In genomic region chr10:30974355-30974754, GRCh38 we compare ENCODE assay signal across 26 cellular contexts. TPM values are rescaled to one million over a fixed set of nuclear protein-coding genes. Genes with fewer than 3 reads are reported as not detected.
DNase-seq lines count a peak whose midpoint lies in the region; ATAC-seq and TF ChIP-seq lines count a peak whose summit lies in the region.
"Had no signal": no experiment of that assay in that cellular context is flagged by ENCODE, and none has a peak within 500 bp of the region (broad histone marks: within the 10 kb centered on the region; RNA-seq: fewer than 3 reads in every experiment).

No MANE protein-coding gene starts in this region.

- H3K4me1 ChIP-seq in adipocyte (ENCODE audit: control insufficient read depth, insufficient read depth, low read length) (peaks cover 57% of the 10 kb centered on the region), gastroesophageal sphincter (peaks cover 7 to 48% (median 11%) of the 10 kb centered on the region in 3 donors), skeletal muscle tissue (ENCODE audit: control insufficient read depth in 3 of 3, insufficient read depth in 3 of 3, low read length in 3 of 3) (peaks cover 20 to 31% (median 27%) of the 10 kb centered on the region in 3 donors), endodermal cell (ENCODE audit: control insufficient read depth, insufficient read depth, low read length) (no peaks in the 10 kb centered on the region)

- no peak for TF ChIP-seq EP300 in gastroesophageal sphincter (IDR thresholded peaks at IDR 0.05)

- H3K27ac ChIP-seq in gastroesophageal sphincter: peak overlapping the region in 3 of 4 donors; percentile 7 to 53 (median 43)
- H3K27ac ChIP-seq in skeletal muscle tissue (ENCODE audit: low read depth, low read length): peak overlapping the region; percentile 40
- no peak overlapping the region for H3K27ac ChIP-seq in endodermal cell (ENCODE audit: low read depth, low read length)
- H3K27ac ChIP-seq: SK-N-MC had no signal

- intact Hi-C loops in CD14-positive monocyte (cut with micrococcal nuclease): no loop called here
- intact Hi-C loops in activated T-helper 1 cell treated with anti-CD3 and anti-CD28 coated beads, Interleukin-12 subunit alpha, Interleukin-12 subunit beta, Interleukin-2, Interleukin-4 antibody, amounts not matched to agents 30 ng/mL and 10 ng/mL and 1 ng/mL, durations not matched to agents 14 hours and 24 hours and 36 hours (cut with micrococcal nuclease): no loop called here

- H3K9ac ChIP-seq in adipocyte (ENCODE audit: low read length) (peak overlapping the region; percentile 75), skeletal muscle tissue (ENCODE audit: low read depth in 1 of 3, low read length in 3 of 3) (peak overlapping the region in 1 of 3 donors; percentile 15), endodermal cell (ENCODE audit: extremely low read depth, low read length, poor library complexity, severe bottlenecking) (no peak overlapping the region)

- H3K9me3 ChIP-seq in adipocyte (ENCODE audit: control insufficient read depth, low read length) (peaks cover 8% of the 10 kb centered on the region), gastroesophageal sphincter (no peaks in the 10 kb centered on the region), skeletal muscle tissue (ENCODE audit: control insufficient read depth in 3 of 3, low read length in 3 of 3) (no peaks in the 10 kb centered on the region), endodermal cell (ENCODE audit: control insufficient read depth, low read length) (no peaks in the 10 kb centered on the region)

- H3K36me3 Mint-ChIP-seq in CD14-positive monocyte (peaks cover 29 to 44% of the 10 kb centered on the region in 2 donors), endodermal cell (ENCODE audit: low read depth) (no peaks in the 10 kb centered on the region)
- no peaks in the 10 kb centered on the region for H3K36me3 Mint-ChIP-seq in activated T-helper 1 cell treated with anti-CD3 and anti-CD28 coated beads, Interleukin-12 subunit alpha, Interleukin-12 subunit beta, Interleukin-2, Interleukin-4 antibody, amounts not matched to agents 30 ng/mL and 10 ng/mL and 1 ng/mL, durations not matched to agents 14 hours and 24 hours and 36 hours (ENCODE audit: low read depth)
- H3K36me3 Mint-ChIP-seq: type B pancreatic cell had no signal

- peaks cover 17% of the 10 kb centered on the region for H3K4me1 Mint-ChIP-seq in CD14-positive monocyte
- H3K4me1 Mint-ChIP-seq in activated T-helper 1 cell treated with anti-CD3 and anti-CD28 coated beads, Interleukin-12 subunit alpha, Interleukin-12 subunit beta, Interleukin-2, Interleukin-4 antibody, amounts not matched to agents 30 ng/mL and 10 ng/mL and 1 ng/mL, durations not matched to agents 14 hours and 24 hours and 36 hours (ENCODE audit: low read depth): peaks cover 6% of the 10 kb centered on the region
- H3K4me1 Mint-ChIP-seq in endodermal cell: no peaks in the 10 kb centered on the region
- H3K4me1 Mint-ChIP-seq: B cell; CD8-positive, alpha-beta memory T cell had no signal

- DNase-seq in CD14-positive monocyte (ENCODE audit: low spot score) (no peak), adipocyte (ENCODE audit: low read depth) (peak; percentile 21), NCI-H1417 (lab: John Stamatoyannopoulos, UW) (no peak), NCI-H82 (lab: John Stamatoyannopoulos, UW) (no peak), endodermal cell (no peak)
- no peak for DNase-seq in activated T-helper 1 cell treated with anti-CD3 and anti-CD28 coated beads, Interleukin-12 subunit alpha, Interleukin-12 subunit beta, Interleukin-2, Interleukin-4 antibody, amounts not matched to agents 30 ng/mL and 10 ng/mL and 1 ng/mL, durations not matched to agents 14 hours and 24 hours and 36 hours (ENCODE audit: low spot score)
- DNase-seq: activated CD8-positive, alpha-beta T cell treated with anti-CD3 and anti-CD28 coated beads for 36 hours; CD8-positive, alpha-beta memory T cell; DMS53; left cardiac atrium; mesenchymal stem cell; NCI-H2081; NCI-H2227 treated with DMSO at 0.1 percent for 48 hours; NCI-H748 treated with DMSO at 0.1 percent for 48 hours; RPMI8226; small intestine; stomach had no signal

- no peaks in the 10 kb centered on the region for H3K27me3 ChIP-seq in adipocyte (replicated peaks; ENCODE audit: control insufficient read depth, insufficient read depth, low read length)
- H3K27me3 ChIP-seq in gastroesophageal sphincter: no peaks in the 10 kb centered on the region
- H3K27me3 ChIP-seq in skeletal muscle tissue (ENCODE audit: control insufficient read depth in 3 of 3, insufficient read depth in 3 of 3, low read length in 3 of 3): no peaks in the 10 kb centered on the region
- H3K27me3 ChIP-seq in endodermal cell (ENCODE audit: control insufficient read depth, insufficient read depth, low read length, poor library complexity, severe bottlenecking): no peaks in the 10 kb centered on the region
- H3K27me3 ChIP-seq: stomach had no signal

- TF ChIP-seq CTCF in CD14-positive monocyte (IDR thresholded peaks at IDR 0.05): no peak
- no peak for TF ChIP-seq CTCF in gastroesophageal sphincter (IDR thresholded peaks at IDR 0.05)
- no peak for TF ChIP-seq CTCF in endodermal cell (conservative IDR thresholded peaks at IDR 0.05)

- peaks cover 0 to 3% (median 2%) of the 10 kb centered on the region in 7 donors for H3K9me3 Mint-ChIP-seq in CD14-positive monocyte
- peaks cover 5% of the 10 kb centered on the region for H3K9me3 Mint-ChIP-seq in activated T-helper 1 cell treated with anti-CD3 and anti-CD28 coated beads, Interleukin-12 subunit alpha, Interleukin-12 subunit beta, Interleukin-2, Interleukin-4 antibody, amounts not matched to agents 30 ng/mL and 10 ng/mL and 1 ng/mL, durations not matched to agents 14 hours and 24 hours and 36 hours
- peaks cover 5% of the 10 kb centered on the region for H3K9me3 Mint-ChIP-seq in endodermal cell
- H3K9me3 Mint-ChIP-seq: activated CD8-positive, alpha-beta T cell treated with anti-CD3 and anti-CD28 coated beads for 36 hours; activated naive CD4-positive, alpha-beta T cell treated with anti-CD3 and anti-CD28 coated beads, Interleukin-2, amount 50 U/mL, for 24 hours; CD8-positive, alpha-beta memory T cell; type B pancreatic cell had no signal

- H3K4me3 Mint-ChIP-seq in CD14-positive monocyte (no peak overlapping the region), endodermal cell (no peak overlapping the region)
- no peak overlapping the region for H3K4me3 Mint-ChIP-seq in activated T-helper 1 cell treated with anti-CD3 and anti-CD28 coated beads, Interleukin-12 subunit alpha, Interleukin-12 subunit beta, Interleukin-2, Interleukin-4 antibody, amounts not matched to agents 30 ng/mL and 10 ng/mL and 1 ng/mL, durations not matched to agents 14 hours and 24 hours and 36 hours
- H3K4me3 Mint-ChIP-seq: activated CD8-positive, alpha-beta T cell treated with anti-CD3 and anti-CD28 coated beads for 36 hours; activated naive CD4-positive, alpha-beta T cell treated with anti-CD3 and anti-CD28 coated beads, Interleukin-2, amount 50 U/mL, for 24 hours; B cell; CD8-positive, alpha-beta memory T cell; type B pancreatic cell had no signal

- 67 to 72% methylated on average over 4 to 5 of the region's 5 CpGs for WGBS in gastroesophageal sphincter (ENCODE audit: low coverage in 1 of 2), 2 donors
- 94% methylated on average over 3 to 5 of the region's 5 CpGs for WGBS in endodermal cell (ENCODE audit: insufficient coverage in 1 of 2, insufficient read length in 1 of 2), 2 experiments

- peak overlapping the region in 6 of 7 donors; percentile 38 to 94 (median 82) for H3K27ac Mint-ChIP-seq in CD14-positive monocyte
- no peak overlapping the region for H3K27ac Mint-ChIP-seq in activated T-helper 1 cell treated with anti-CD3 and anti-CD28 coated beads, Interleukin-12 subunit alpha, Interleukin-12 subunit beta, Interleukin-2, Interleukin-4 antibody, amounts not matched to agents 30 ng/mL and 10 ng/mL and 1 ng/mL, durations not matched to agents 14 hours and 24 hours and 36 hours
- no peak overlapping the region for H3K27ac Mint-ChIP-seq in endodermal cell
- H3K27ac Mint-ChIP-seq: activated CD8-positive, alpha-beta T cell treated with anti-CD3 and anti-CD28 coated beads for 36 hours; activated naive CD4-positive, alpha-beta T cell treated with anti-CD3 and anti-CD28 coated beads, Interleukin-2, amount 50 U/mL, for 24 hours; activated T-helper 2 cell treated with anti-CD3 and anti-CD28 coated beads, Interferon-gamma antibody, Interleukin-2, Interleukin-4, amounts not matched to agents 10 μg/mL and 5 μg/mL and 100 μg/mL, durations not matched to agents 14 hours and 24 hours and 36 hours; B cell; CD8-positive, alpha-beta memory T cell; progenitor cell of endocrine pancreas; type B pancreatic cell had no signal

- H3K4me3 ChIP-seq in adipocyte (ENCODE audit: low read length) (peak overlapping the region; percentile 17), gastroesophageal sphincter (no peak overlapping the region), skeletal muscle tissue (ENCODE audit: low read length in 3 of 3) (no peak overlapping the region), endodermal cell (ENCODE audit: low read length) (no peak overlapping the region)
- H3K4me3 ChIP-seq: SK-N-MC, stomach had no signal

- H3K27me3 Mint-ChIP-seq in CD14-positive monocyte (ENCODE audit: low read depth in 3 of 3): no peaks in the 10 kb centered on the region
- H3K27me3 Mint-ChIP-seq in activated T-helper 1 cell treated with anti-CD3 and anti-CD28 coated beads, Interleukin-12 subunit alpha, Interleukin-12 subunit beta, Interleukin-2, Interleukin-4 antibody, amounts not matched to agents 30 ng/mL and 10 ng/mL and 1 ng/mL, durations not matched to agents 14 hours and 24 hours and 36 hours (ENCODE audit: insufficient read depth): no peaks in the 10 kb centered on the region
- no peaks in the 10 kb centered on the region for H3K27me3 Mint-ChIP-seq in endodermal cell (ENCODE audit: insufficient read depth)
- H3K27me3 Mint-ChIP-seq: activated CD8-positive, alpha-beta T cell treated with anti-CD3 and anti-CD28 coated beads for 36 hours; activated naive CD4-positive, alpha-beta T cell treated with anti-CD3 and anti-CD28 coated beads, Interleukin-2, amount 50 U/mL, for 24 hours; B cell; progenitor cell of endocrine pancreas; type B pancreatic cell had no signal

- ATAC-seq in gastroesophageal sphincter: no peak
- ATAC-seq: activated CD4-positive, CD25-positive, alpha-beta regulatory T cell treated with anti-CD3 and anti-CD28 coated beads, Interleukin-2, amount 50 U/mL, for 24 hours; activated CD8-positive, alpha-beta T cell treated with anti-CD3 and anti-CD28 coated beads for 36 hours had no signal

- TF ChIP-seq POLR2A in gastroesophageal sphincter (IDR thresholded peaks at IDR 0.05): no peak

- H3K36me3 ChIP-seq in adipocyte (ENCODE audit: control insufficient read depth, insufficient read depth, low read length, severe bottlenecking): no peaks in the 10 kb centered on the region
- no peaks in the 10 kb centered on the region for H3K36me3 ChIP-seq in gastroesophageal sphincter
- H3K36me3 ChIP-seq in skeletal muscle tissue (ENCODE audit: control insufficient read depth in 3 of 3, insufficient read depth in 3 of 3, low read length in 3 of 3): no peaks in the 10 kb centered on the region
- no peaks in the 10 kb centered on the region for H3K36me3 ChIP-seq in endodermal cell (ENCODE audit: control insufficient read depth, insufficient read depth, low read length)
- H3K36me3 ChIP-seq: stomach had no signal

RNA-seq across cellular contexts. Expression of gene ZNF438, which starts 57.3 kb away (rescaled TPM):
- 1 to 10 TPM; 5.4 to 9.3 TPM for polyA plus RNA-seq in CD14-positive monocyte
- total RNA-seq in gastroesophageal sphincter (10 to 100 TPM; 10.3 to 14.6 (median 13.6) TPM), skeletal muscle tissue (6.8 TPM), endodermal cell (1 to 10 TPM; 2.6 to 3.0 TPM)
- total RNA-seq in activated T-helper 1 cell treated with anti-CD3 and anti-CD28 coated beads, Interleukin-12 subunit alpha, Interleukin-12 subunit beta, Interleukin-2, Interleukin-4 antibody, amounts not matched to agents 30 ng/mL and 10 ng/mL and 1 ng/mL, durations not matched to agents 14 hours and 24 hours and 36 hours: 2.4 and 2.6 TPM in 2 replicates
- polyA plus RNA-seq in endodermal cell (2013, experiment 1 of 2): 6.0 TPM
- 5.8 TPM for polyA plus RNA-seq in endodermal cell (2013, experiment 2 of 2)

Comparison
In these comparisons a context has a peak if more than half of its experiments do, and no peak if none do; other contexts are left out.
1. H3K27ac Mint-ChIP-seq: peak in CD14-positive monocyte (6 of 7); none in activated T-helper 1 cell treated with anti-CD3 and anti-CD28 coated beads, Interleukin-12 subunit alpha, Interleukin-12 subunit beta, Interleukin-2, Interleukin-4 antibody, amounts not matched to agents 30 ng/mL and 10 ng/mL and 1 ng/mL, durations not matched to agents 14 hours and 24 hours and 36 hours (single experiment) and endodermal cell (single experiment).